ENCODE assay signal across 2 cellular contexts in genomic region chr11:21634491-21634890, GRCh38.
TF ChIP-seq lines count a peak whose summit lies in the region.

No MANE protein-coding gene starts in this region.

TF ChIP-seq in PFSK-1, 5 proteins besides CTCF, POLR2A, EP300 and RAD21 (continued from another document):
- TF ChIP-seq REST (IDR thresholded peaks at IDR 0.05; ENCODE audit: insufficient read depth in 1 of 2, low read depth in 2 of 2, low read length in 2 of 2), result peak in 1 of 2 experiments; percentile 79; a peak in 2 of 4 replicates
- peak; percentile 57 for TF ChIP-seq POLR2AphosphoS5 (IDR thresholded peaks at IDR 0.05; ENCODE audit: low read depth, low read length)

TF ChIP-seq in SK-N-SH, 30 proteins besides CTCF, POLR2A, EP300 and RAD21 (continued from another document):
- TF ChIP-seq PBX3 (IDR thresholded peaks at IDR 0.05), result no peak
- peak; percentile 92 for TF ChIP-seq RCOR1 (IDR thresholded peaks at IDR 0.05; ENCODE audit: low read length)
